Comparison of ENCODE assay signal across 1 cellular context in the genomic region with DNA sequence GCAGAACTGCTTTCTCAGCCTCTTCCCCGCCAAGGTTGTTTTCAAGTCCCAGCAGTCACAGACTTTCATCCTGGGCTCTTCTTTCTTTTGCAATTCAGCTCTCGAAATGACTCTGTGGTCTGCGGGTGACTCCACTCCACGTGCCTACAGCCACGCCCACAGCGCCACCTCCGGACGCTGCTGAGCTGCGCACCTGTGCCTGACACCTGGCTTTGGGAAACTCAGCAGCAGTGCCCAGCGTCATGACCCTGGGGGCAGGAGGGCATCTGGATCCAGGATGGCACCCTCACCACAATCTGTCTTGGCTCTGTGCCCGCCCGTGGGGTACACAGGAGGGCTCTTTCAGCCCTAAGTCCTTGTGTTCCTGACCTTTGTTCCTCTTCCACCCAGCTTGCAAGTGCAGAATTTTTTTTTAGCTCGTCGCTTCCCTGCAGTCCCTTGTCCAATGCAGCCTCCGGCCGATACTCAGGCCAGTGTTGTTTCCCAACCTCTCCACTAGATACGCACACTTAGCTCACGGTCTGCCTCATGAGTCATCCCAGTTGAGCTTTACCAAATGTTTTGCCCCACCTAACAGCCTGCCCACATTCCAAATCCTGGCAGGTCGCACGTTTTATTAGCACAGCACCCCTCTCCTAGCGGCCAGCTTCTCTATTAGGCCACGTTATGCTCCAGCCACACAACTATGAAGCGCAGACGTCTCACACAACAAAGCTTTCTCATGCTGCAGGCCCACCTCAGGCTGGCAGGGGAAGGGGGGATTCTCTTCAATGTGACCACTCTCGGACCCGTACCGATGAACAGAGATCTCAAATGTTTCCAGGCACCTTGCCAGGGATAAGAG.
TF ChIP-seq lines count a peak whose summit lies in the region.

No MANE protein-coding gene starts in this region.

TF ChIP-seq in HepG2, 621 proteins besides CTCF, POLR2A, EP300 and RAD21 (continued from another document and continues in another):
- TF ChIP-seq, protein P1, sequence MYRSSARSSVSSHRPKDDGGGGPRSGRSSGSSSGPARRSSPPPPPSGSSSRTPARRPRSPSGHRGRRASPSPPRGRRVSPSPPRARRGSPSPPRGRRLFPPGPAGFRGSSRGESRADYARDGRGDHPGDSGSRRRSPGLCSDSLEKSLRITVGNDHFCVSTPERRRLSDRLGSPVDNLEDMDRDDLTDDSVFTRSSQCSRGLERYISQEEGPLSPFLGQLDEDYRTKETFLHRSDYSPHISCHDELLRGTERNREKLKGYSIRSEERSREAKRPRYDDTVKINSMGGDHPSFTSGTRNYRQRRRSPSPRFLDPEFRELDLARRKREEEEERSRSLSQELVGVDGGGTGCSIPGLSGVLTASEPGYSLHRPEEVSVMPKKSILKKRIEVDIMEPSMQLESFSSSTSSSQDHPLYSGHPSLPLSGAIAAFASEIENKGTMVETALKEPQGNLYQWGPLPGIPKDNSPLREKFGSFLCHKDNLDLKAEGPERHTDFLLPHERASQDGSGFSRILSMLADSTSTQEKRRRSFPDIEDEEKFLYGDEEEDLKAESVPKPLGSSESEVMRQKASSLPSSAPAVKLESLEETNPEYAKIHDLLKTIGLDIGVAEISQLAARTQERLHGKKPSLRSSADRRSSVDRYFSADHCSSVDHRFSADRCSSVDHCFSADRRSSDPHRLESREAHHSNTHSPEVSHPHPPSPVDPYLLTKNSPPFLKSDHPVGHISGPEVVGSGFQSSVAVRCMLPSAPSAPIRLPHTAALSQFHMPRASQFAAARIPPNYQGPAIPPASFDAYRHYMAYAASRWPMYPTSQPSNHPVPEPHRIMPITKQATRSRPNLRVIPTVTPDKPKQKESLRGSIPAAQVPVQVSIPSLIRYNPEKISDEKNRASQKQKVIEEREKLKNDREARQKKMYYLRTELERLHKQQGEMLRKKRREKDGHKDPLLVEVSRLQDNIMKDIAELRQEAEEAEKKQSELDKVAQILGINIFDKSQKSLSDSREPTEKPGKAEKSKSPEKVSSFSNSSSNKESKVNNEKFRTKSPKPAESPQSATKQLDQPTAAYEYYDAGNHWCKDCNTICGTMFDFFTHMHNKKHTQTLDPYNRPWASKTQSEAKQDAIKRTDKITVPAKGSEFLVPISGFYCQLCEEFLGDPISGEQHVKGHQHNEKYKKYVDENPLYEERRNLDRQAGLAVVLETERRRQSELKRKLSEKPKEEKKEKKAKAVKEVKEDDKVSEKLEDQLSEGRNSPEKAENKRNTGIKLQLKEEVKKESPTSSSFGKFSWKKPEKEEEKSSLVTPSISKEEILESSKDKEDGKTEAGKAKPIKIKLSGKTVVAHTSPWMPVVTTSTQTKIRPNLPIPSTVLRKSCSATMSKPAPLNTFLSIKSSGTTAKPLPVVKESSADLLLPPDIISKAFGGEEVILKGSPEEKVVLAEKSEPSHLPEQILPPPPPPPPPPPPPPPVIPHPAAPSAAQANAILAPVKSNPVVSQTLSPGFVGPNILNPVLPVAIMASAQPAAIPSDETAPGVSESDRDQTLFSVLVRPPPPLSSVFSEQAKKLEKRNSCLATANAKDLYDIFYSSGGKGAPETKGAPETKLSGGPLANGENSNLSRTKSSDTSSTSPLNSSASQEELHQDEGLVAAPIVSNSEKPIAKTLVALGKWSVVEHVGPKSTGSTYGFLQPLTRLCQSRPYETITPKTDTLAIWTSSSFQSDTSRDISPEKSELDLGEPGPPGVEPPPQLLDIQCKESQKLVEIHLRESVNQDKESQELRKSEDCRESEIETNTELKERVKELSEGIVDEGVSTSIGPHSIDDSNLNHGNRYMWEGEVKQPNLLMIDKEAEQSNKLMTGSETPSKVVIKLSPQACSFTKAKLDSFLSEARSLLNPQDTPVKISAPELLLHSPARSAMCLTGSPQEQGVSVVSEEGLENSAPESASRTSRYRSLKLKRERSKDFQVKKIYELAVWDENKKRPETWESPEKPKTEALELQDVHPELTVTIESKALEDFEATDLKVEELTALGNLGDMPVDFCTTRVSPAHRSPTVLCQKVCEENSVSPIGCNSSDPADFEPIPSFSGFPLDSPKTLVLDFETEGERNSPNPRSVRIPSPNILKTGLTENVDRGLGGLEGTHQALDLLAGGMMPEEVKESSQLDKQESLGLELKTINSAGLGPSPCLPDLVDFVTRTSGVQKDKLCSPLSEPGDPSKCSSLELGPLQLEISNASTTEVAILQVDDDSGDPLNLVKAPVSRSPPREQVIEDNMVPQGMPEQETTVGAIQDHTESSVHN (CRISPR knock-in tag; IDR thresholded peaks at IDR 0.05): no peak
- TF ChIP-seq MYNN (CRISPR knock-in tag; IDR thresholded peaks at IDR 0.05; ENCODE audit: low read depth) (peak; percentile 51; the same call in 1 of the 2 replicates), HOXA5 (CRISPR knock-in tag; IDR thresholded peaks at IDR 0.05) (peak; percentile 66; the same call in 1 of the 2 replicates), CBX5 (CRISPR knock-in tag; IDR thresholded peaks at IDR 0.05; ENCODE audit: borderline replicate concordance) (peak; percentile 81), NCOA2 (CRISPR knock-in tag; IDR thresholded peaks at IDR 0.05) (peak; percentile 50; the same call in 1 of the 2 replicates), NAIF1 (CRISPR knock-in tag; IDR thresholded peaks at IDR 0.05; ENCODE audit: borderline replicate concordance) (no peak; the same call in 1 of the 2 replicates), NPAS2 (CRISPR knock-in tag; IDR thresholded peaks at IDR 0.05; ENCODE audit: borderline replicate concordance) (no peak), SETDB1 (CRISPR knock-in tag; IDR thresholded peaks at IDR 0.05; ENCODE audit: borderline replicate concordance) (no peak), ZNF615 (CRISPR knock-in tag; IDR thresholded peaks at IDR 0.05; ENCODE audit: borderline replicate concordance) (no peak), SALL2 (CRISPR knock-in tag; IDR thresholded peaks at IDR 0.05) (0 out of 2 replicates have a peak, but pooled peaks have one; percentile 48), SRSF1 (optimal IDR thresholded peaks at IDR 0.05; ENCODE audit: low read depth, low read length) (peak; percentile 55), ZNF547 (CRISPR knock-in tag; IDR thresholded peaks at IDR 0.05) (no peak), ZNF446 (CRISPR knock-in tag; IDR thresholded peaks at IDR 0.05) (no peak), NFYB (CRISPR knock-in tag; IDR thresholded peaks at IDR 0.05) (peak; percentile 38), SPEN (CRISPR knock-in tag; IDR thresholded peaks at IDR 0.05; ENCODE audit: low read depth) (peak; percentile 37; the same call in 1 of the 2 replicates), ZNF775 (CRISPR knock-in tag; IDR thresholded peaks at IDR 0.05; ENCODE audit: borderline replicate concordance) (no peak), ZNF777 (CRISPR knock-in tag; IDR thresholded peaks at IDR 0.05) (no peak), HMG20A (CRISPR knock-in tag; IDR thresholded peaks at IDR 0.05; ENCODE audit: borderline replicate concordance) (no peak), TGIF2 (CRISPR knock-in tag; IDR thresholded peaks at IDR 0.05) (peak; percentile 87), SMAD3 (CRISPR knock-in tag; IDR thresholded peaks at IDR 0.05) (no peak; the same call in none of the 2 replicates), RARA (CRISPR knock-in tag; IDR thresholded peaks at IDR 0.05) (peak; percentile 53)
- TF ChIP-seq, protein P2, sequence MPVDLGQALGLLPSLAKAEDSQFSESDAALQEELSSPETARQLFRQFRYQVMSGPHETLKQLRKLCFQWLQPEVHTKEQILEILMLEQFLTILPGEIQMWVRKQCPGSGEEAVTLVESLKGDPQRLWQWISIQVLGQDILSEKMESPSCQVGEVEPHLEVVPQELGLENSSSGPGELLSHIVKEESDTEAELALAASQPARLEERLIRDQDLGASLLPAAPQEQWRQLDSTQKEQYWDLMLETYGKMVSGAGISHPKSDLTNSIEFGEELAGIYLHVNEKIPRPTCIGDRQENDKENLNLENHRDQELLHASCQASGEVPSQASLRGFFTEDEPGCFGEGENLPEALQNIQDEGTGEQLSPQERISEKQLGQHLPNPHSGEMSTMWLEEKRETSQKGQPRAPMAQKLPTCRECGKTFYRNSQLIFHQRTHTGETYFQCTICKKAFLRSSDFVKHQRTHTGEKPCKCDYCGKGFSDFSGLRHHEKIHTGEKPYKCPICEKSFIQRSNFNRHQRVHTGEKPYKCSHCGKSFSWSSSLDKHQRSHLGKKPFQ (CRISPR knock-in tag; IDR thresholded peaks at IDR 0.05; ENCODE audit: insufficient replicate concordance): no peak
- TF ChIP-seq, protein P3, sequence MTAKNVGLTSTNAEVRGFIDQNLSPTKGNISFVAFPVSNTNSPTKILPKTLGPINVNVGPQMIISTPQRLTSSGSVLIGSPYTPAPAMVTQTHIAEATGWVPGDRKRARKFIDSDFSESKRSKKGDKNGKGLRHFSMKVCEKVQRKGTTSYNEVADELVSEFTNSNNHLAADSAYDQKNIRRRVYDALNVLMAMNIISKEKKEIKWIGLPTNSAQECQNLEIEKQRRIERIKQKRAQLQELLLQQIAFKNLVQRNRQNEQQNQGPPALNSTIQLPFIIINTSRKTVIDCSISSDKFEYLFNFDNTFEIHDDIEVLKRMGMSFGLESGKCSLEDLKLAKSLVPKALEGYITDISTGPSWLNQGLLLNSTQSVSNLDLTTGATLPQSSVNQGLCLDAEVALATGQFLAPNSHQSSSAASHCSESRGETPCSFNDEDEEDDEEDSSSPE (CRISPR knock-in tag; IDR thresholded peaks at IDR 0.05): peak; percentile 72; the same call in 1 of the 2 replicates
- TF ChIP-seq, protein P4, sequence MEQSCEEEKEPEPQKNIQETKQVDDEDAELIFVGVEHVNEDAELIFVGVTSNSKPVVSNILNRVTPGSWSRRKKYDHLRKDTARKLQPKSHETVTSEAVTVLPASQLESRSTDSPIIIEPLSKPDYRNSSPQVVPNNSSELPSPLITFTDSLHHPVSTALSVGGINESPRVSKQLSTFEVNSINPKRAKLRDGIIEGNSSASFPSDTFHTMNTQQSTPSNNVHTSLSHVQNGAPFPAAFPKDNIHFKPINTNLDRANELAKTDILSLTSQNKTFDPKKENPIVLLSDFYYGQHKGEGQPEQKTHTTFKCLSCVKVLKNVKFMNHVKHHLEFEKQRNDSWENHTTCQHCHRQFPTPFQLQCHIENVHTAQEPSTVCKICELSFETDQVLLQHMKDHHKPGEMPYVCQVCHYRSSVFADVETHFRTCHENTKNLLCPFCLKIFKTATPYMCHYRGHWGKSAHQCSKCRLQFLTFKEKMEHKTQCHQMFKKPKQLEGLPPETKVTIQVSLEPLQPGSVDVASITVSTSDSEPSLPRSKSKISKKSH (CRISPR knock-in tag; IDR thresholded peaks at IDR 0.05; ENCODE audit: borderline replicate concordance): peak; percentile 80; the same call in 1 of the 2 replicates
- TF ChIP-seq, protein P5, sequence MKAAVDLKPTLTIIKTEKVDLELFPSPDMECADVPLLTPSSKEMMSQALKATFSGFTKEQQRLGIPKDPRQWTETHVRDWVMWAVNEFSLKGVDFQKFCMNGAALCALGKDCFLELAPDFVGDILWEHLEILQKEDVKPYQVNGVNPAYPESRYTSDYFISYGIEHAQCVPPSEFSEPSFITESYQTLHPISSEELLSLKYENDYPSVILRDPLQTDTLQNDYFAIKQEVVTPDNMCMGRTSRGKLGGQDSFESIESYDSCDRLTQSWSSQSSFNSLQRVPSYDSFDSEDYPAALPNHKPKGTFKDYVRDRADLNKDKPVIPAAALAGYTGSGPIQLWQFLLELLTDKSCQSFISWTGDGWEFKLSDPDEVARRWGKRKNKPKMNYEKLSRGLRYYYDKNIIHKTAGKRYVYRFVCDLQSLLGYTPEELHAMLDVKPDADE (CRISPR knock-in tag; IDR thresholded peaks at IDR 0.05): no peak
- TF ChIP-seq, protein P6, sequence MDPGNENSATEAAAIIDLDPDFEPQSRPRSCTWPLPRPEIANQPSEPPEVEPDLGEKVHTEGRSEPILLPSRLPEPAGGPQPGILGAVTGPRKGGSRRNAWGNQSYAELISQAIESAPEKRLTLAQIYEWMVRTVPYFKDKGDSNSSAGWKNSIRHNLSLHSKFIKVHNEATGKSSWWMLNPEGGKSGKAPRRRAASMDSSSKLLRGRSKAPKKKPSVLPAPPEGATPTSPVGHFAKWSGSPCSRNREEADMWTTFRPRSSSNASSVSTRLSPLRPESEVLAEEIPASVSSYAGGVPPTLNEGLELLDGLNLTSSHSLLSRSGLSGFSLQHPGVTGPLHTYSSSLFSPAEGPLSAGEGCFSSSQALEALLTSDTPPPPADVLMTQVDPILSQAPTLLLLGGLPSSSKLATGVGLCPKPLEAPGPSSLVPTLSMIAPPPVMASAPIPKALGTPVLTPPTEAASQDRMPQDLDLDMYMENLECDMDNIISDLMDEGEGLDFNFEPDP (CRISPR knock-in tag; conservative IDR thresholded peaks at IDR 0.05): 0 out of 2 replicates have a peak, but pooled peaks have one; percentile 68
- TF ChIP-seq, protein P7, sequence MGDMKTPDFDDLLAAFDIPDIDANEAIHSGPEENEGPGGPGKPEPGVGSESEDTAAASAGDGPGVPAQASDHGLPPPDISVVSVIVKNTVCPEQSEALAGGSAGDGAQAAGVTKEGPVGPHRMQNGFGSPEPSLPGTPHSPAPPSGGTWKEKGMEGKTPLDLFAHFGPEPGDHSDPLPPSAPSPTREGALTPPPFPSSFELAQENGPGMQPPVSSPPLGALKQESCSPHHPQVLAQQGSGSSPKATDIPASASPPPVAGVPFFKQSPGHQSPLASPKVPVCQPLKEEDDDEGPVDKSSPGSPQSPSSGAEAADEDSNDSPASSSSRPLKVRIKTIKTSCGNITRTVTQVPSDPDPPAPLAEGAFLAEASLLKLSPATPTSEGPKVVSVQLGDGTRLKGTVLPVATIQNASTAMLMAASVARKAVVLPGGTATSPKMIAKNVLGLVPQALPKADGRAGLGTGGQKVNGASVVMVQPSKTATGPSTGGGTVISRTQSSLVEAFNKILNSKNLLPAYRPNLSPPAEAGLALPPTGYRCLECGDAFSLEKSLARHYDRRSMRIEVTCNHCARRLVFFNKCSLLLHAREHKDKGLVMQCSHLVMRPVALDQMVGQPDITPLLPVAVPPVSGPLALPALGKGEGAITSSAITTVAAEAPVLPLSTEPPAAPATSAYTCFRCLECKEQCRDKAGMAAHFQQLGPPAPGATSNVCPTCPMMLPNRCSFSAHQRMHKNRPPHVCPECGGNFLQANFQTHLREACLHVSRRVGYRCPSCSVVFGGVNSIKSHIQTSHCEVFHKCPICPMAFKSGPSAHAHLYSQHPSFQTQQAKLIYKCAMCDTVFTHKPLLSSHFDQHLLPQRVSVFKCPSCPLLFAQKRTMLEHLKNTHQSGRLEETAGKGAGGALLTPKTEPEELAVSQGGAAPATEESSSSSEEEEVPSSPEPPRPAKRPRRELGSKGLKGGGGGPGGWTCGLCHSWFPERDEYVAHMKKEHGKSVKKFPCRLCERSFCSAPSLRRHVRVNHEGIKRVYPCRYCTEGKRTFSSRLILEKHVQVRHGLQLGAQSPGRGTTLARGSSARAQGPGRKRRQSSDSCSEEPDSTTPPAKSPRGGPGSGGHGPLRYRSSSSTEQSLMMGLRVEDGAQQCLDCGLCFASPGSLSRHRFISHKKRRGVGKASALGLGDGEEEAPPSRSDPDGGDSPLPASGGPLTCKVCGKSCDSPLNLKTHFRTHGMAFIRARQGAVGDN (CRISPR knock-in tag; IDR thresholded peaks at IDR 0.05): peak; percentile 98
- TF ChIP-seq, protein P8, sequence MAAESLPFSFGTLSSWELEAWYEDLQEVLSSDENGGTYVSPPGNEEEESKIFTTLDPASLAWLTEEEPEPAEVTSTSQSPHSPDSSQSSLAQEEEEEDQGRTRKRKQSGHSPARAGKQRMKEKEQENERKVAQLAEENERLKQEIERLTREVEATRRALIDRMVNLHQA (CRISPR knock-in tag; IDR thresholded peaks at IDR 0.05): no peak
- TF ChIP-seq, protein P9, sequence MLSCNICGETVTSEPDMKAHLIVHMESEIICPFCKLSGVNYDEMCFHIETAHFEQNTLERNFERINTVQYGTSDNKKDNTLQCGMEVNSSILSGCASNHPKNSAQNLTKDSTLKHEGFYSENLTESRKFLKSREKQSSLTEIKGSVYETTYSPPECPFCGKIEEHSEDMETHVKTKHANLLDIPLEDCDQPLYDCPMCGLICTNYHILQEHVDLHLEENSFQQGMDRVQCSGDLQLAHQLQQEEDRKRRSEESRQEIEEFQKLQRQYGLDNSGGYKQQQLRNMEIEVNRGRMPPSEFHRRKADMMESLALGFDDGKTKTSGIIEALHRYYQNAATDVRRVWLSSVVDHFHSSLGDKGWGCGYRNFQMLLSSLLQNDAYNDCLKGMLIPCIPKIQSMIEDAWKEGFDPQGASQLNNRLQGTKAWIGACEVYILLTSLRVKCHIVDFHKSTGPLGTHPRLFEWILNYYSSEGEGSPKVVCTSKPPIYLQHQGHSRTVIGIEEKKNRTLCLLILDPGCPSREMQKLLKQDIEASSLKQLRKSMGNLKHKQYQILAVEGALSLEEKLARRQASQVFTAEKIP (CRISPR knock-in tag; IDR thresholded peaks at IDR 0.05; ENCODE audit: borderline replicate concordance): no peak
